Comparison of ENCODE assay signal across 8 cellular contexts in genomic region chr12:96908170-96908675, GRCh38. TPM values are rescaled to one million over a fixed set of nuclear protein-coding genes. Genes with fewer than 3 reads are reported as not detected.
A peak's percentile ranks its signal among the peaks of the same experiment; 100 is the strongest.
DNase-seq lines count a peak whose midpoint lies in the region; ATAC-seq, FAIRE-seq and TF ChIP-seq lines count a peak whose summit lies in the region.

No MANE protein-coding gene starts in this region.

- POLR2A ChIA-PET in K562 (lab: Yijun Ruan, JAX) = interaction anchor here (0.7 to 1.5 kb wide), 2 partner anchors 9 to 12 kb away, joined by 4 read pairs; no protein-coding TSS in a partner anchor

- no peak overlapping the region for H3K4ac ChIP-seq in mesendoderm (ENCODE audit: low read depth, low read length)

- no peak for TF ChIP-seq CTCF in K562 (IDR thresholded peaks at IDR 0.05 in 2 of 3, conservative IDR thresholded peaks at IDR 0.05 in 1 of 3; ENCODE audit: insufficient read depth in 2 of 3, low read depth in 1 of 3, low read length in 3 of 3)

- H3K18ac ChIP-seq in mesendoderm (ENCODE audit: low read length) = no peak overlapping the region

- no peak overlapping the region for H2BK5ac ChIP-seq in mesendoderm (ENCODE audit: low read length)

- H3K79me2 ChIP-seq in K562 (ENCODE audit: control insufficient read depth, insufficient read depth, low read length) (peaks cover 38% of the 10 kb centered on the region), mesendoderm (ENCODE audit: control insufficient read depth, insufficient read depth, low read length) (peaks cover 4% of the 10 kb centered on the region)

- peak overlapping the region; percentile 86 to 92 for H3K9ac ChIP-seq in K562 (ENCODE audit: insufficient read depth in 1 of 2, low read depth in 2 of 2, low read length in 2 of 2)
- H3K9ac ChIP-seq in mesendoderm (ENCODE audit: low read length) = peak overlapping the region; percentile 96

- CTCF ChIA-PET in K562 (lab: Yijun Ruan, JAX; ENCODE audit: low intra/inter-chr PET ratio) = interaction anchor here (0.7 kb wide), 1 partner anchor 20 kb away, joined by 3 read pairs; no protein-coding TSS in a partner anchor

- DNase-seq in activated T-cell treated with anti-CD3 and anti-CD28 coated beads for 24 hours (ENCODE audit: low read depth) (peak; percentile 9), K562 (ENCODE audit: extremely low read depth in 1 of 4, low spot score in 3 of 4) (peak in 2 of 4 experiments; percentile 34 to 45), mesendoderm (no peak), NCI-H2081 treated with DMSO at 0.1 percent for 48 hours (lab: John Stamatoyannopoulos, UW) (no peak), globus pallidus (ENCODE audit: low spot score) (no peak)
- no peak for DNase-seq in activated T-cell treated with anti-CD3 and anti-CD28 coated beads, Interleukin-2, amount 50 U/mL, for 1 hour

- no peak overlapping the region for H4K8ac ChIP-seq in mesendoderm (ENCODE audit: low read depth, low read length)

- H2BK15ac ChIP-seq in mesendoderm (replicated peaks; ENCODE audit: low read depth) = no peak overlapping the region

- no peak overlapping the region for H2AK5ac ChIP-seq in mesendoderm (ENCODE audit: low read length)

- no peak overlapping the region for H2BK120ac ChIP-seq in mesendoderm (ENCODE audit: low read depth, low read length)

- intact Hi-C loops in K562 (cut with micrococcal nuclease) = loop anchor here (10.0 kb wide), 1 partner anchor 1597 kb away; no protein-coding TSS in a partner anchor

- peaks cover 1% of the 10 kb centered on the region for H3K79me1 ChIP-seq in mesendoderm (ENCODE audit: low read length)

- no peaks in the 10 kb centered on the region for H4K20me1 ChIP-seq in K562 (replicated peaks; ENCODE audit: control insufficient read depth, insufficient read depth, low read length)

- BruUV-seq in K562 (replicated peaks; lab: Mats Ljungman, UMichigan) = no TSS peak

- in situ Hi-C loops in K562 (cut with MboI) = no loop called here

- no peak overlapping the region for H4K5ac ChIP-seq in mesendoderm (ENCODE audit: low read length)

- H3K9me1 ChIP-seq in K562 (ENCODE audit: control insufficient read depth, insufficient read depth, low read length) = no peaks in the 10 kb centered on the region

- H3K27ac ChIP-seq in KOPT-K1 (ENCODE audit: low read depth, low read length, poor library complexity, severe bottlenecking) (peak overlapping the region; percentile 88), K562 (ENCODE audit: extremely low read depth, low read depth, low read length) (peak overlapping the region; percentile 85), mesendoderm (ENCODE audit: low read depth, low read length) (no peak overlapping the region), urinary bladder (ENCODE audit: low read depth) (no peak overlapping the region)

- no peak for FAIRE-seq in K562 (lab: Jason Lieb, UNC)

- peak overlapping the region; percentile 94 for H2AFZ ChIP-seq in K562 (ENCODE audit: low read depth, low read length)

- no peaks in the 10 kb centered on the region for H3K9me3 ChIP-seq in KOPT-K1 (ENCODE audit: insufficient read depth, low read length, poor library complexity, severe bottlenecking)
- H3K9me3 ChIP-seq in K562 (replicated peaks; ENCODE audit: control insufficient read depth, insufficient read depth, low read depth, low read length) = no peaks in the 10 kb centered on the region

- 4% methylated on average over 8 of the region's 8 CpGs for WGBS in K562 (ENCODE audit: insufficient coverage, low coverage, missing lambda C conversion rate)
- no CpG with 5 or more reads among the region's 8 CpGs for WGBS in mesendoderm (ENCODE audit: extremely low coverage, insufficient coverage, low lambda C conversion rate)
- WGBS in urinary bladder = 51% methylated on average over 8 of the region's 8 CpGs

- no peak overlapping the region for H3K23ac ChIP-seq in mesendoderm (ENCODE audit: low read length)

- peak; percentile 52 for ATAC-seq in K562

- TF ChIP-seq RAD21 in K562 (CRISPR knock-in tag; conservative IDR thresholded peaks at IDR 0.05 in 1 of 2, IDR thresholded peaks at IDR 0.05 in 1 of 2) = no peak

- H3K4me3 ChIP-seq in K562 (peak overlapping the region; percentile 68), mesendoderm (ENCODE audit: low read length) (peak overlapping the region; percentile 90), urinary bladder (ENCODE audit: low read depth, low read length) (peak overlapping the region; percentile 92)

- H3K56ac ChIP-seq in mesendoderm (ENCODE audit: low read length) = peak overlapping the region; percentile 93

- H3K4me1 ChIP-seq in K562 (replicated peaks in 1 of 2; ENCODE audit: control insufficient read depth in 2 of 2, insufficient read depth in 2 of 2, low read length in 2 of 2) (peaks cover 8 to 9% of the 10 kb centered on the region in 2 experiments; a peak in 4 of 5 replicates), mesendoderm (ENCODE audit: control insufficient read depth, low read depth, low read length) (peaks cover 2% of the 10 kb centered on the region), urinary bladder (ENCODE audit: insufficient read depth) (no peaks in the 10 kb centered on the region)

- no peak for TF ChIP-seq EP300 in K562 (IDR thresholded peaks at IDR 0.05; ENCODE audit: low read length)

- H3K36me3 ChIP-seq in KOPT-K1 (ENCODE audit: insufficient read depth, low read length) = peaks cover 36% of the 10 kb centered on the region
- H3K36me3 ChIP-seq in K562 (ENCODE audit: control insufficient read depth, insufficient read depth, low read length) = peaks cover 7% of the 10 kb centered on the region; the same call in 2 of the 3 replicates
- no peaks in the 10 kb centered on the region for H3K36me3 ChIP-seq in mesendoderm (ENCODE audit: control insufficient read depth, insufficient read depth, low read length)
- no peaks in the 10 kb centered on the region for H3K36me3 ChIP-seq in urinary bladder (ENCODE audit: insufficient read depth)

- peak overlapping the region; percentile 92 for H3K4me2 ChIP-seq in K562 (ENCODE audit: insufficient read depth, low read length)
- peak overlapping the region; percentile 62 for H3K4me2 ChIP-seq in mesendoderm (ENCODE audit: low read length)

- no peak for TF ChIP-seq POLR2A in K562 (conservative IDR thresholded peaks at IDR 0.05)

- H3K27me3 ChIP-seq in K562 (ENCODE audit: control insufficient read depth in 2 of 2, insufficient read depth in 2 of 2, low read length in 2 of 2) (no peaks in the 10 kb centered on the region), mesendoderm (ENCODE audit: insufficient read depth, low read length, poor library complexity) (no peaks in the 10 kb centered on the region)

TF ChIP-seq in K562, 482 proteins besides CTCF, POLR2A, EP300 and RAD21 (continues in another document):
- no peak for TF ChIP-seq POLR2AphosphoS2 (IDR thresholded peaks at IDR 0.05; ENCODE audit: low read length)
- TF ChIP-seq MECOM (CRISPR knock-in tag; IDR thresholded peaks at IDR 0.05) = no peak
- TF ChIP-seq ZNF609 (CRISPR knock-in tag; IDR thresholded peaks at IDR 0.05; ENCODE audit: borderline replicate concordance) = no peak

RNA-seq across cellular contexts. Expression of gene NEDD1, which starts 1.2 kb away (rescaled TPM):
- total RNA-seq in K562 (2011; cell fraction: chromatin; rRNA removed; ENCODE audit: low replicate concordance) = 13.0 and 21.9 TPM in 2 replicates
- 4.7 and 7.5 TPM in 2 replicates for total RNA-seq in K562 (2011; cell fraction: nucleolus; rRNA removed)
- total RNA-seq in K562 (2011; cell fraction: nucleoplasm; rRNA removed) = 9.5 and 10.0 TPM in 2 replicates
- total RNA-seq in K562 (2014; rRNA removed) (10.0 and 14.6 TPM in 2 replicates), K562 (2014; rRNA removed; fragmentation: Illumina TruSeq; extraction: Trizol) (20.6 and 23.5 TPM in 2 replicates), K562 (2015; rRNA removed; fragmentation: Illumina TruSeq; extraction: Trizol) (18.2 and 23.4 TPM in 2 replicates), K562 (2021) (14.5 and 14.7 TPM in 2 replicates), urinary bladder (40.8 TPM)
- polyA plus RNA-seq in K562 (2011; rRNA removed) (22.8 and 29.3 TPM in 2 replicates), K562 (2014; fragmentation: Illumina TruSeq; extraction: Trizol) (14.9 and 17.5 TPM in 2 replicates), K562 (2014; fragmentation: Nextera tagmentation; extraction: Ambion mirVana) (10 to 100 TPM; 10.5 to 14.8 TPM), K562 (2014; rRNA removed) (7.5 and 9.3 TPM in 2 replicates), urinary bladder (13.2 TPM)
- 6.4 and 11.8 TPM in 2 replicates for polyA plus RNA-seq in K562 (2011; cell fraction: cytosol; rRNA removed)
- polyA plus RNA-seq in K562 (2011; cell fraction: nucleus; rRNA removed) = 11.4 and 16.5 TPM in 2 replicates
- polyA plus RNA-seq in K562 (2012) = 10.4 and 10.7 TPM in 2 replicates
- 58.8 TPM in 2 replicates for polyA minus RNA-seq in K562 (2011; rRNA and poly(A)+ RNA removed)
- polyA minus RNA-seq in K562 (2011; cell fraction: cytosol; rRNA and poly(A)+ RNA removed) = 11.9 and 16.9 TPM in 2 replicates
- 11.7 and 16.2 TPM in 2 replicates for polyA minus RNA-seq in K562 (2011; cell fraction: nucleus; rRNA and poly(A)+ RNA removed)
- polyA plus RNA-seq in mesendoderm (2013, experiment 1 of 2) = 17.5 TPM
- 18.0 TPM for polyA plus RNA-seq in mesendoderm (2013, experiment 2 of 2)

Comparison
In these comparisons a context has a peak if more than half of its experiments do, and no peak if none do; other contexts are left out.
1. H3K27ac ChIP-seq: peak in KOPT-K1 (single experiment) and K562 (single experiment); none in mesendoderm (single experiment) and urinary bladder (single experiment).
2. Peak in every context shown above with its lines, with median percentiles within 50 percentile points of each other: H3K4me3 ChIP-seq.